8 cellular contexts compared by ENCODE assay signal in the genomic region with DNA sequence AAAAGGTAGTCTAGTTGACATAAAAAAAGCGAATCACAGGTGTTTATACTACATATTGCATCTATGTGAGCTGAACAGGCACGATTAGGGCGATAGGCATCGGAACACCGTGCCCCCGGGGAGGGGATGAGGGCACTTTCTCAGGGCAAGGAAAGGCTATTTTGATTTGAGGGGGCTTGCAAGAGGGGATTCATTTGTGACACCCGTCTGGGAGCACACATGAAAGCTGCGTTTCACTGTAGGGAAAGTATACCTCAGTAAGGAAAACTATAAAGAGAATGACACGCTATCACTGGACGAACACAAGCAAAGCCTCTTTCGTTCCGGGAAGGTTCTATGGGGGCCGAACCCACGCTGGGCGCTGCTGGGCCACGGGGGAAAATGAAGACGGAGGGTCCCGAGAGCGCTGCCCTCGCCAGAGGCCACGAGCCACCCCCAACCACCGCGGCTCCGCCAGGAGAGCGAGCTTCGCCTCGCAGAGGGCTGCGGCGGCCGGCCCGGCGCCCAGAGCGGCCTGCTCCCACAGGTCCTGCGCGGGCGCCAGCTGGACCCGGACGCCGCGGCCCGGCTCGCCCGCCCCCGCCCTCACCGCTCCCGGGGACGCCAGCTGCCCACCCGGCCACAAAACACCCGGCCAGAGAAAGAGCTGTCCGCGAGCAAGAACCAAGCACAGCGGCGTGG. TPM values are rescaled to one million over a fixed set of nuclear protein-coding genes. Genes with fewer than 3 reads are reported as not detected.
DNase-seq lines count a peak whose midpoint lies in the region; ATAC-seq and TF ChIP-seq lines count a peak whose summit lies in the region.

No MANE protein-coding gene starts in this region.

- H3K27ac ChIP-seq in gastroesophageal sphincter (peak overlapping the region; percentile 93 to 98 (median 98)), parathyroid adenoma (peak overlapping the region; percentile 99)

- no peaks in the 10 kb centered on the region for H3K27me3 ChIP-seq in gastroesophageal sphincter
- H3K27me3 ChIP-seq in parathyroid adenoma (ENCODE audit: control insufficient read depth, insufficient read depth, low read length) = no peaks in the 10 kb centered on the region

- ATAC-seq in GM19328 (IDR thresholded peaks at IDR 0.05; ENCODE audit: unreplicated experiment) = peak; percentile 2
- ATAC-seq in HG03521 (IDR thresholded peaks at IDR 0.05; ENCODE audit: unreplicated experiment) = peak; percentile 14
- peak; percentile 69 for ATAC-seq in gastroesophageal sphincter

- H3K36me3 ChIP-seq in gastroesophageal sphincter (no peaks in the 10 kb centered on the region), parathyroid adenoma (ENCODE audit: control insufficient read depth, insufficient read depth, low read length) (no peaks in the 10 kb centered on the region)

- H3K4me1 ChIP-seq in gastroesophageal sphincter = peaks cover 0 to 40% (median 0%) of the 10 kb centered on the region in 3 donors
- peaks cover 18% of the 10 kb centered on the region for H3K4me1 ChIP-seq in parathyroid adenoma

- peak overlapping the region; percentile 52 to 86 for H3K4me3 ChIP-seq in gastroesophageal sphincter
- peak overlapping the region; percentile 86 for H3K4me3 ChIP-seq in parathyroid adenoma (ENCODE audit: low read depth, low read length)

- H3K9ac ChIP-seq in parathyroid adenoma = peak overlapping the region; percentile 94

- TF ChIP-seq CTCF in gastroesophageal sphincter (IDR thresholded peaks at IDR 0.05) (no peak), parathyroid adenoma (IDR thresholded peaks at IDR 0.05) (no peak)

- peak; percentile 52 for DNase-seq in AG08395 (ENCODE audit: low spot score)
- DNase-seq in activated T-cell treated with anti-CD3 and anti-CD28 coated beads, Interleukin-2, amount 50 U/mL, for 1 hour = peak; percentile 27
- DNase-seq in NK-92 treated with Interleukin-12 subunit alpha and Interleukin-12 subunit beta, amount 100 ng/mL, for 24 hours (lab: John Stamatoyannopoulos, UW) = no peak
- no peak for DNase-seq in NCI-H1436 (lab: John Stamatoyannopoulos, UW)

- no peak for TF ChIP-seq EP300 in gastroesophageal sphincter (IDR thresholded peaks at IDR 0.05)

- WGBS in gastroesophageal sphincter (ENCODE audit: low coverage in 1 of 2), 2 donors = 0% methylated on average over 6 to 9 of the region's 53 CpGs

- no peak for TF ChIP-seq POLR2A in gastroesophageal sphincter (IDR thresholded peaks at IDR 0.05)

- peak overlapping the region; percentile 87 for H2AFZ ChIP-seq in parathyroid adenoma

- peak overlapping the region; percentile 84 for H3K4me2 ChIP-seq in parathyroid adenoma (ENCODE audit: low read length)

- peaks cover 30% of the 10 kb centered on the region for H3K79me2 ChIP-seq in parathyroid adenoma

- H3K9me3 ChIP-seq in gastroesophageal sphincter (no peaks in the 10 kb centered on the region), parathyroid adenoma (ENCODE audit: control insufficient read depth, low read length) (no peaks in the 10 kb centered on the region)

RNA-seq across cellular contexts. Expression of gene PTPN2, which starts 0.9 kb away (rescaled TPM):
- total RNA-seq in gastroesophageal sphincter = 10 to 100 TPM; 13.0 to 30.6 (median 19.6) TPM

Comparison
In these comparisons a context has a peak if more than half of its experiments do, and no peak if none do; other contexts are left out.
1. DNase-seq: peak in AG08395 (single experiment) and activated T-cell treated with anti-CD3 and anti-CD28 coated beads, Interleukin-2, amount 50 U/mL, for 1 hour (single experiment); none in NK-92 treated with Interleukin-12 subunit alpha and Interleukin-12 subunit beta, amount 100 ng/mL, for 24 hours (single experiment) and NCI-H1436 (single experiment).
2. ATAC-seq: peak in every context shown above with its lines; median percentile 69 in gastroesophageal sphincter; 14 in HG03521; 2 in GM19328.